18 cellular contexts compared by ENCODE assay signal in the genomic region with DNA sequence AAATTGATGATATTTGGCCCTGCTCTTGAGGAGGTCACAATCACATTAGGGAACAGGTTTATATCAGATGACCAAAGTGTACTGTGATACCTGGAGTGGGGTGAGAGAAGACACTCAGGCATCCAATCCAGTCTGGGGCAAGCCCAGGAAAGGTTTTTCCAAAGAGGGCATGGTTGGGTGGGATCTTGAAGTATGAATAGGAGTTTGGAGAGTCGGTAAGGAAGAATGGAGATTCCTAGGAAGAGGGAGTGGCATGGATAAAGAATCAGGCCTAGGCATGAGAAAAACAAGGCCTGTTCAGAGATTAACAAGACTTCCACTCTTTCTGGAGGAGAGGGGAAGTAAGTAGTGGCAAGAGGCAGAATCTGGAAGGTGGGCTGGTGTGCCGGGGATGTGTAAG.
A peak's percentile ranks its signal among the peaks of the same experiment; 100 is the strongest.
DNase-seq lines count a peak whose midpoint lies in the region; ATAC-seq and TF ChIP-seq lines count a peak whose summit lies in the region.
"Had no signal": no experiment of that assay in that cellular context is flagged by ENCODE, and none has a peak within 500 bp of the region (broad histone marks: within the 10 kb centered on the region; RNA-seq: fewer than 3 reads in every experiment).

No MANE protein-coding gene starts in this region.

- no peaks in the 10 kb centered on the region for H3K27me3 ChIP-seq in CD4-positive, alpha-beta T cell (ENCODE audit: control insufficient read depth, insufficient read depth, low read length)
- H3K27me3 ChIP-seq in Caco-2 (replicated peaks; ENCODE audit: control insufficient read depth, insufficient read depth, low read length) (no peaks in the 10 kb centered on the region), PC-9 (ENCODE audit: insufficient read depth, low read depth) (no peaks in the 10 kb centered on the region), dorsolateral prefrontal cortex (no peaks in the 10 kb centered on the region)

- TF ChIP-seq CTCF in CD4-positive, alpha-beta T cell (IDR thresholded peaks at IDR 0.05) = no peak
- no peak for TF ChIP-seq CTCF in Caco-2 (IDR thresholded peaks at IDR 0.05; ENCODE audit: insufficient read depth in 1 of 2, low read depth in 1 of 2, low read length in 1 of 2, severe bottlenecking in 1 of 2, unreplicated experiment in 1 of 2)
- TF ChIP-seq CTCF in PC-9 (conservative IDR thresholded peaks at IDR 0.05) = no peak
- TF ChIP-seq CTCF in neural crest cell (conservative IDR thresholded peaks at IDR 0.05) = no peak
- no peak for TF ChIP-seq CTCF in dorsolateral prefrontal cortex (IDR thresholded peaks at IDR 0.05 in 54 of 56, conservative IDR thresholded peaks at IDR 0.05 in 2 of 56; ENCODE audit: low read depth in 1 of 56, partially characterized antibody in 56 of 56)

- no peak overlapping the region for H2AFZ ChIP-seq in PC-9
- H2AFZ ChIP-seq: GM23248 had no signal

- H3K9me3 ChIP-seq in CD4-positive, alpha-beta T cell (ENCODE audit: control insufficient read depth, low read length) = no peaks in the 10 kb centered on the region
- H3K9me3 ChIP-seq in Caco-2 (no peaks in the 10 kb centered on the region), PC-9 (ENCODE audit: insufficient read depth, low read depth) (no peaks in the 10 kb centered on the region)

- peak overlapping the region; percentile 23 for H3K4me3 Mint-ChIP-seq in CD4-positive, alpha-beta T cell
- H3K4me3 Mint-ChIP-seq in Caco-2 (ENCODE audit: unreplicated experiment) (no peak overlapping the region), neural crest cell (no peak overlapping the region)
- H3K4me3 Mint-ChIP-seq: CD8-positive, alpha-beta T cell; H9; HFFc6 had no signal

- BruUV-seq in Caco-2 (replicated peaks; lab: Mats Ljungman, UMichigan) (no TSS peak), PC-9 (replicated peaks; lab: Mats Ljungman, UMichigan) (no TSS peak)

- peaks cover 16% of the 10 kb centered on the region for H3K4me1 Mint-ChIP-seq in CD4-positive, alpha-beta T cell (ENCODE audit: low read depth)
- H3K4me1 Mint-ChIP-seq in Caco-2 (ENCODE audit: low read depth, unreplicated experiment) (peaks cover 6% of the 10 kb centered on the region), neural crest cell (no peaks in the 10 kb centered on the region)

- no peak for ATAC-seq in CD4-positive, alpha-beta T cell (ENCODE audit: poor library complexity)
- ATAC-seq: CD8-positive, alpha-beta T cell had no signal

- H3K27ac ChIP-seq in CD4-positive, alpha-beta T cell (ENCODE audit: low read depth, low read length) = no peak overlapping the region
- H3K27ac ChIP-seq in PC-9 (peak overlapping the region; percentile 57; the same call in 1 of the 2 replicates), dorsolateral prefrontal cortex (peak overlapping the region in 1 of 59 donors; percentile 27)
- H3K27ac ChIP-seq: GM23248 had no signal

- H3F3A ChIP-seq in PC-9 (ENCODE audit: insufficient read depth, low read depth) = peaks cover 27% of the 10 kb centered on the region

- no peaks in the 10 kb centered on the region; the same call in none of the 2 replicates for H3K36me3 ChIP-seq in Caco-2 (ENCODE audit: control insufficient read depth, insufficient read depth, low read length)
- no peaks in the 10 kb centered on the region for H3K36me3 ChIP-seq in PC-9 (ENCODE audit: low read depth)

- no peak for DNase-seq in CD4-positive, alpha-beta T cell
- DNase-seq in Caco-2 (no peak), PC-9 (no peak), neural crest cell (ENCODE audit: low read depth, low spot score) (no peak), EL (no peak), dorsolateral prefrontal cortex (no peak), cerebellum (ENCODE audit: low spot score) (no peak)
- DNase-seq: C1 segment of cervical spinal cord; CD8-positive, alpha-beta T cell; DMS 273 treated with DMSO at 0.1 percent for 48 hours; GM23248; H9; HFFc6; KBM-7; MM.1S; NCI-H1694; NCI-H2171; SIG-M5 had no signal

- H3K36me3 Mint-ChIP-seq in CD4-positive, alpha-beta T cell (ENCODE audit: low read depth) = no peaks in the 10 kb centered on the region
- H3K36me3 Mint-ChIP-seq in Caco-2 (ENCODE audit: insufficient read depth, unreplicated experiment) (peaks cover 7% of the 10 kb centered on the region), neural crest cell (ENCODE audit: low read depth) (peaks cover 8% of the 10 kb centered on the region)

- H4K20me1 ChIP-seq in PC-9 (ENCODE audit: insufficient read depth) = no peaks in the 10 kb centered on the region

- no peaks in the 10 kb centered on the region for H3K9me3 Mint-ChIP-seq in CD4-positive, alpha-beta T cell
- H3K9me3 Mint-ChIP-seq in Caco-2 (ENCODE audit: unreplicated experiment) = no peaks in the 10 kb centered on the region
- no peaks in the 10 kb centered on the region for H3K9me3 Mint-ChIP-seq in neural crest cell
- H3K9me3 Mint-ChIP-seq: CD8-positive, alpha-beta T cell; H9; HFFc6 had no signal

- no peak overlapping the region for H3K4me3 ChIP-seq in Caco-2 (ENCODE audit: low read depth, low read length)
- no peak overlapping the region for H3K4me3 ChIP-seq in PC-9
- H3K4me3 ChIP-seq in dorsolateral prefrontal cortex = no peak overlapping the region
- H3K4me3 ChIP-seq: GM23248 had no signal

- H3K27me3 Mint-ChIP-seq in CD4-positive, alpha-beta T cell = no peaks in the 10 kb centered on the region
- H3K27me3 Mint-ChIP-seq in Caco-2 (ENCODE audit: insufficient read depth, unreplicated experiment) (no peaks in the 10 kb centered on the region), neural crest cell (ENCODE audit: low read depth) (no peaks in the 10 kb centered on the region)

- H3K27ac Mint-ChIP-seq in CD4-positive, alpha-beta T cell = no peak overlapping the region
- peak overlapping the region; percentile 8 for H3K27ac Mint-ChIP-seq in Caco-2 (ENCODE audit: unreplicated experiment)
- H3K27ac Mint-ChIP-seq in neural crest cell (ENCODE audit: unreplicated experiment) = peak overlapping the region; percentile 96
- H3K27ac Mint-ChIP-seq: CD8-positive, alpha-beta T cell; HFFc6 had no signal

- no peaks in the 10 kb centered on the region for H3K9me2 ChIP-seq in PC-9 (ENCODE audit: insufficient read depth)

- no peaks in the 10 kb centered on the region for H3K79me2 ChIP-seq in PC-9 (ENCODE audit: low read depth)

- H3K4me1 ChIP-seq in Caco-2 (no peaks in the 10 kb centered on the region), PC-9 (replicated peaks; ENCODE audit: insufficient read depth) (peaks cover 35% of the 10 kb centered on the region)

- POLR2A ChIA-PET in CD4-positive, alpha-beta T cell (lab: Charles Lee) = no interaction called here
- POLR2A ChIA-PET in Caco-2 (lab: Charles Lee) = no interaction called here
- POLR2A ChIA-PET in PC-9 (lab: Charles Lee; ENCODE audit: unreplicated experiment) = no interaction called here

- H3K4me2 ChIP-seq in PC-9 = peak overlapping the region; percentile 27; the same call in 1 of the 2 replicates

- intact Hi-C loops in CD4-positive, alpha-beta T cell (cut with DNase I, micrococcal nuclease) = no loop called here
- intact Hi-C loops in Caco-2 (cut with micrococcal nuclease; ENCODE audit: unreplicated experiment) = no loop called here
- intact Hi-C loops in PC-9 (cut with micrococcal nuclease; ENCODE audit: unreplicated experiment) = no loop called here
- intact Hi-C loops in dorsolateral prefrontal cortex (cut with DNase I) = no loop called here

- CTCF ChIA-PET in CD4-positive, alpha-beta T cell (lab: Charles Lee) = no interaction called here
- CTCF ChIA-PET in Caco-2 (lab: Charles Lee) = no interaction called here
- CTCF ChIA-PET in PC-9 (lab: Charles Lee) = no interaction called here
